In the genomic region with DNA sequence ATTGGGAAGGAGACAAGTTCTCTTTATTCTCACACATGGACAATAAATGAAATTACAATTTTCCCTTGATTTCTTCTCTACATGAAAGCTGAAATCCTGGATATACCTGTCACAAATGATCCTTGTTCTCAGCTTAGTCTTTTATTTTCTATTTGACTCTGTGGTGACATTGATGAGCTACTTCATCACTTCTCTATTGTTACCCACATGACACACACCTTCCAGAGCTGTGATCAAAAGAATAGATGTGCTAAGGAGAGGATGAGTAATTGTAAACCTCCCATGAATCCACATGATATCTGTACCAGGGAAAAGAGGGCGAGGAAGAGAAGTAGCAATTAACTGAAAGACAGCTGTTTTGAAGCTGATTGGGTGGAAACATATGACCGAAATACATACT, we compare ENCODE assay signal across 20 cellular contexts.
DNase-seq lines count a peak whose midpoint lies in the region; ATAC-seq and TF ChIP-seq lines count a peak whose summit lies in the region.
"Had no signal": no experiment of that assay in that cellular context is flagged by ENCODE, and none has a peak within 500 bp of the region (broad histone marks: within the 10 kb centered on the region; RNA-seq: fewer than 3 reads in every experiment).

No MANE protein-coding gene starts in this region.

- POLR2A ChIA-PET in T-cell (lab: Charles Lee), result interaction anchor here (0.5 to 0.6 kb wide), 2 partner anchors 18 to 70 kb away, joined by 4 to 8 read pairs; no protein-coding TSS in a partner anchor

- no peaks in the 10 kb centered on the region for H3K36me3 ChIP-seq in mucosa of descending colon (ENCODE audit: low read depth)
- H3K36me3 ChIP-seq: HAP-1 had no signal

- no peak overlapping the region for H3K27ac Mint-ChIP-seq in stimulated activated naive CD8-positive, alpha-beta T cell treated with anti-CD3 and anti-CD28 coated beads, Interleukin-15, amount 100 ng/mL, for 72 hours
- no peak overlapping the region for H3K27ac Mint-ChIP-seq in T-cell
- H3K27ac Mint-ChIP-seq: CD14-positive monocyte; T-helper 1 cell treated with Interleukin-12 subunit alpha and Interleukin-12 subunit beta and Interleukin-4 antibody, amounts not matched to agents 30 μg/mL and 1 μg/mL, for 36 hours had no signal

- peak; percentile 36 for ATAC-seq in stimulated activated naive CD8-positive, alpha-beta T cell treated with anti-CD3 and anti-CD28 coated beads, Interleukin-15, Interleukin-2, amounts not matched to agents 100 U/mL and 50 U/mL, for 24 hours
- ATAC-seq in stimulated activated naive CD8-positive, alpha-beta T cell treated with anti-CD3 and anti-CD28 coated beads, Interleukin-15, amount 100 ng/mL, for 72 hours, result no peak
- ATAC-seq in GM21423 (IDR thresholded peaks at IDR 0.05; ENCODE audit: unreplicated experiment), result no peak
- ATAC-seq in T-cell (replicated peaks in 1 of 4), result no peak
- ATAC-seq in mucosa of descending colon, result no peak
- ATAC-seq: GM12878, PC-3 had no signal

- H3K9me3 ChIP-seq in mucosa of descending colon, result no peaks in the 10 kb centered on the region
- H3K9me3 ChIP-seq: HAP-1 had no signal

- H3K4me1 Mint-ChIP-seq in stimulated activated naive CD8-positive, alpha-beta T cell treated with anti-CD3 and anti-CD28 coated beads, Interleukin-15, amount 100 ng/mL, for 72 hours, result no peaks in the 10 kb centered on the region
- H3K4me1 Mint-ChIP-seq in T-cell, result no peaks in the 10 kb centered on the region
- H3K4me1 Mint-ChIP-seq: CD14-positive monocyte had no signal

- intact Hi-C loops in mucosa of descending colon (cut with DNase I, micrococcal nuclease), result no loop called here

- H3K4me3 ChIP-seq in epithelial cell of esophagus (ENCODE audit: low read length), result no peak overlapping the region
- H3K4me3 ChIP-seq in mucosa of descending colon, result no peak overlapping the region
- H3K4me3 ChIP-seq: GM12878, GM23248, HAP-1 had no signal

- peaks cover 28% of the 10 kb centered on the region for H3K27me3 Mint-ChIP-seq in stimulated activated naive CD8-positive, alpha-beta T cell treated with anti-CD3 and anti-CD28 coated beads, Interleukin-15, amount 100 ng/mL, for 72 hours
- H3K27me3 Mint-ChIP-seq in T-cell, result peaks cover 3 to 5% of the 10 kb centered on the region in 2 donors

- DNase-seq in stimulated activated naive CD8-positive, alpha-beta T cell treated with anti-CD3 and anti-CD28 coated beads, Interleukin-15, Interleukin-2, amounts not matched to agents 100 U/mL and 50 U/mL, for 24 hours, result no peak
- no peak for DNase-seq in stimulated activated naive CD8-positive, alpha-beta T cell treated with anti-CD3 and anti-CD28 coated beads, Interleukin-15, amount 100 ng/mL, for 72 hours
- DNase-seq in NCI-H345 (lab: John Stamatoyannopoulos, UW) (peak; percentile 76), epithelial cell of esophagus (ENCODE audit: low read depth) (peak; percentile 30), T-cell (no peak), mucosa of descending colon (no peak)
- DNase-seq: AML-193, DMS 273 treated with DMSO at 0.1 percent for 48 hours, EL, GM23248, NCI-H1436, NCI-H2081, NCI-H446 treated with DMSO at 0.1 percent for 48 hours, PC-3, SIG-M5 had no signal

- CTCF ChIA-PET in T-cell (lab: Charles Lee), result interaction anchor here in 1 of 2 donors (0.6 kb wide), 1 partner anchor 9 kb away, joined by 7 read pairs; no protein-coding TSS in a partner anchor

- TF ChIP-seq CTCF in epithelial cell of esophagus (IDR thresholded peaks at IDR 0.05; ENCODE audit: insufficient read depth, low read depth, low read length, missing control alignments), result no peak
- no peak for TF ChIP-seq CTCF in mucosa of descending colon (IDR thresholded peaks at IDR 0.05)

- H3K9me3 Mint-ChIP-seq in stimulated activated naive CD8-positive, alpha-beta T cell treated with anti-CD3 and anti-CD28 coated beads, Interleukin-15, amount 100 ng/mL, for 72 hours, result no peaks in the 10 kb centered on the region
- H3K9me3 Mint-ChIP-seq in T-cell, result no peaks in the 10 kb centered on the region
- H3K9me3 Mint-ChIP-seq: CD14-positive monocyte; T-helper 1 cell treated with Interleukin-12 subunit alpha and Interleukin-12 subunit beta and Interleukin-4 antibody, amounts not matched to agents 30 μg/mL and 1 μg/mL, for 36 hours had no signal

- no peaks in the 10 kb centered on the region for H3K4me1 ChIP-seq in mucosa of descending colon (ENCODE audit: low read depth)

- no peak overlapping the region for H3K4me3 Mint-ChIP-seq in stimulated activated naive CD8-positive, alpha-beta T cell treated with anti-CD3 and anti-CD28 coated beads, Interleukin-15, amount 100 ng/mL, for 72 hours
- H3K4me3 Mint-ChIP-seq in T-cell, result no peak overlapping the region
- H3K4me3 Mint-ChIP-seq: CD14-positive monocyte; T-helper 1 cell treated with Interleukin-12 subunit alpha and Interleukin-12 subunit beta and Interleukin-4 antibody, amounts not matched to agents 30 μg/mL and 1 μg/mL, for 36 hours had no signal

- H3K36me3 Mint-ChIP-seq in T-cell, result no peaks in the 10 kb centered on the region
- H3K36me3 Mint-ChIP-seq: CD14-positive monocyte had no signal

Comparison
In these comparisons a context has a peak if more than half of its experiments do, and no peak if none do; other contexts are left out.
1. DNase-seq: peak in NCI-H345 (single experiment) and epithelial cell of esophagus (single experiment); none in stimulated activated naive CD8-positive, alpha-beta T cell treated with anti-CD3 and anti-CD28 coated beads, Interleukin-15, Interleukin-2, amounts not matched to agents 100 U/mL and 50 U/mL, for 24 hours (single experiment), stimulated activated naive CD8-positive, alpha-beta T cell treated with anti-CD3 and anti-CD28 coated beads, Interleukin-15, amount 100 ng/mL, for 72 hours (0 of 2), T-cell (0 of 34) and mucosa of descending colon (0 of 3).